8 cellular contexts compared by ENCODE assay signal in genomic region chr11:35617687-35618496, GRCh38. TPM values are rescaled to one million over a fixed set of nuclear protein-coding genes. Genes with fewer than 3 reads are reported as not detected.
A peak's percentile ranks its signal among the peaks of the same experiment; 100 is the strongest.
DNase-seq lines count a peak whose midpoint lies in the region; ATAC-seq lines count a peak whose summit lies in the region.

FJX1 (plus strand) TSS chr11:35618460; CDS start chr11:35618637, 177 bp downstream.

- no CpG with 5 or more reads among the region's 57 CpGs for WGBS in neuronal stem cell (ENCODE audit: extremely low coverage in 2 of 2, insufficient read length in 2 of 2, insufficient replicate concordance in 1 of 2), 2 donors

- peak within 1 kb of the TSS; percentile 91 for H3K27ac ChIP-seq in neuronal stem cell (replicated peaks; ENCODE audit: low read length)

- H3K36me3 ChIP-seq in neuronal stem cell (replicated peaks in 1 of 2; ENCODE audit: control insufficient read depth in 2 of 2, insufficient read depth in 2 of 2, low read length in 2 of 2): peaks cover 0 to 10% of the 10 kb centered on the region in 2 donors

- H3K4ac ChIP-seq in neuronal stem cell (ENCODE audit: low read length): peak within 1 kb of the TSS; percentile 77

- peak within 1 kb of the TSS; percentile 97 for H2AFZ ChIP-seq in neuronal stem cell (ENCODE audit: low read length)

- H3K9ac ChIP-seq in neuronal stem cell (ENCODE audit: low read depth, low read length, poor library complexity): peak within 1 kb of the TSS; percentile 98

- no peaks in the 10 kb centered on the region for H3K9me3 Mint-ChIP-seq in activated naive CD8-positive, alpha-beta T cell treated with anti-CD3 and anti-CD28 coated beads, Interleukin-2, amount 10 ng/mL, durations not matched to agents 7 days and 5 days

- H2BK120ac ChIP-seq in neuronal stem cell (ENCODE audit: low read depth, low read length): peak within 1 kb of the TSS; percentile 82

- H2AK5ac ChIP-seq in neuronal stem cell (ENCODE audit: low read depth, low read length): peak within 1 kb of the TSS; percentile 87

- H3K4me2 ChIP-seq in neuronal stem cell (ENCODE audit: insufficient read depth, low read length, poor library complexity, severe bottlenecking): peak within 1 kb of the TSS; percentile 86

- H2BK15ac ChIP-seq in neuronal stem cell (ENCODE audit: low read length): no peak within 1 kb of the TSS

- peaks cover 48% of the 10 kb centered on the region for H3K27me3 Mint-ChIP-seq in activated naive CD8-positive, alpha-beta T cell treated with anti-CD3 and anti-CD28 coated beads, Interleukin-2, amount 10 ng/mL, durations not matched to agents 7 days and 5 days

- no peak within 1 kb of the TSS for H3K27ac Mint-ChIP-seq in activated naive CD8-positive, alpha-beta T cell treated with anti-CD3 and anti-CD28 coated beads, Interleukin-2, amount 10 ng/mL, durations not matched to agents 7 days and 5 days

- H4K91ac ChIP-seq in neuronal stem cell (ENCODE audit: low read depth, low read length, poor library complexity): peak within 1 kb of the TSS; percentile 88

- peak within 1 kb of the TSS; percentile 98 for H3K18ac ChIP-seq in neuronal stem cell (ENCODE audit: low read length)

- peak within 1 kb of the TSS; percentile 89 for H2BK5ac ChIP-seq in neuronal stem cell (ENCODE audit: low read length)

- H3K36me3 Mint-ChIP-seq in activated naive CD8-positive, alpha-beta T cell treated with anti-CD3 and anti-CD28 coated beads, Interleukin-2, amount 10 ng/mL, durations not matched to agents 7 days and 5 days: no peaks in the 10 kb centered on the region

- H3K4me1 Mint-ChIP-seq in activated naive CD8-positive, alpha-beta T cell treated with anti-CD3 and anti-CD28 coated beads, Interleukin-2, amount 10 ng/mL, durations not matched to agents 7 days and 5 days: peaks cover 4% of the 10 kb centered on the region

- H3K27me3 ChIP-seq in neuronal stem cell (ENCODE audit: control insufficient read depth in 3 of 3, insufficient read depth in 3 of 3, low read depth in 1 of 3, low read length in 3 of 3): no peaks in the 10 kb centered on the region

- DNase-seq in AG20443 (ENCODE audit: low spot score) (peak; percentile 86), NCI-H69 (lab: John Stamatoyannopoulos, UW) (peak; percentile 98), glomerular visceral epithelial cell (ENCODE audit: extremely low spot score) (peak; percentile 86), neuronal stem cell (ENCODE audit: low spot score) (peak; percentile 85), T-helper 9 cell (no peak)
- peak; percentile 50 for DNase-seq in activated naive CD8-positive, alpha-beta T cell treated with anti-CD3 and anti-CD28 coated beads, Interleukin-2, amount 10 ng/mL, durations not matched to agents 7 days and 5 days

- peak within 1 kb of the TSS; percentile 66 for H3K4me3 Mint-ChIP-seq in activated naive CD8-positive, alpha-beta T cell treated with anti-CD3 and anti-CD28 coated beads, Interleukin-2, amount 10 ng/mL, durations not matched to agents 7 days and 5 days

- peak within 1 kb of the TSS; percentile 66 for H3K23ac ChIP-seq in neuronal stem cell (ENCODE audit: low read depth, low read length, poor library complexity)

- H3K9me3 ChIP-seq in neuronal stem cell (replicated peaks in 1 of 2; ENCODE audit: control insufficient read depth in 2 of 2, insufficient read depth in 1 of 2, low read depth in 1 of 2, low read length in 2 of 2): no peaks in the 10 kb centered on the region

- peaks cover 5% of the 10 kb centered on the region for H3K79me1 ChIP-seq in neuronal stem cell (ENCODE audit: low read depth, low read length)

- peak within 1 kb of the TSS; percentile 92 for H3K14ac ChIP-seq in neuronal stem cell (ENCODE audit: low read length)

- no peak within 1 kb of the TSS for H4K8ac ChIP-seq in neuronal stem cell (ENCODE audit: low read depth, low read length)

- H2BK12ac ChIP-seq in neuronal stem cell (ENCODE audit: low read length): peak within 1 kb of the TSS; percentile 73

- ATAC-seq in GM18519 (IDR thresholded peaks at IDR 0.05; ENCODE audit: low FRiP score, unreplicated experiment): peak; percentile 18
- peak; percentile 25 for ATAC-seq in HG03064 (IDR thresholded peaks at IDR 0.05; ENCODE audit: low read depth, unreplicated experiment)
- peak; percentile 35 for ATAC-seq in activated naive CD8-positive, alpha-beta T cell treated with anti-CD3 and anti-CD28 coated beads, Interleukin-2, amount 10 ng/mL, durations not matched to agents 7 days and 5 days (ENCODE audit: low read depth)

- POLR2A ChIA-PET in activated naive CD8-positive, alpha-beta T cell treated with anti-CD3 and anti-CD28 coated beads, Interleukin-2, amount 10 ng/mL, durations not matched to agents 7 days and 5 days (lab: Charles Lee): no interaction called here

- peak within 1 kb of the TSS; percentile 67 to 98 for H3K4me3 ChIP-seq in neuronal stem cell (ENCODE audit: low read length in 2 of 2)

- H3K4me1 ChIP-seq in neuronal stem cell (ENCODE audit: control insufficient read depth in 2 of 2, insufficient read depth in 1 of 2, low read depth in 1 of 2, low read length in 2 of 2): peaks cover 7 to 15% of the 10 kb centered on the region in 2 donors

RNA-seq across cellular contexts. Expression of gene FJX1, which starts in this region (rescaled TPM):
- under 1 TPM in 1 of 2 experiments, not detected in 1; 0.17 TPM for total RNA-seq in activated naive CD8-positive, alpha-beta T cell treated with anti-CD3 and anti-CD28 coated beads, Interleukin-2, amount 10 ng/mL, durations not matched to agents 7 days and 5 days
- 51.2 TPM for polyA plus RNA-seq in neuronal stem cell (2013, experiment 1 of 2)
- polyA plus RNA-seq in neuronal stem cell (2013, experiment 2 of 2): 51.7 TPM

Comparison
In these comparisons a context has a peak if more than half of its experiments do, and no peak if none do; other contexts are left out.
1. Peak in DNase-seq and ATAC-seq in activated naive CD8-positive, alpha-beta T cell treated with anti-CD3 and anti-CD28 coated beads, Interleukin-2, amount 10 ng/mL, durations not matched to agents 7 days and 5 days; RNA of the gene not detected or under 1 TPM.